ENCODE assay signal across 1 cellular context in the genomic region with DNA sequence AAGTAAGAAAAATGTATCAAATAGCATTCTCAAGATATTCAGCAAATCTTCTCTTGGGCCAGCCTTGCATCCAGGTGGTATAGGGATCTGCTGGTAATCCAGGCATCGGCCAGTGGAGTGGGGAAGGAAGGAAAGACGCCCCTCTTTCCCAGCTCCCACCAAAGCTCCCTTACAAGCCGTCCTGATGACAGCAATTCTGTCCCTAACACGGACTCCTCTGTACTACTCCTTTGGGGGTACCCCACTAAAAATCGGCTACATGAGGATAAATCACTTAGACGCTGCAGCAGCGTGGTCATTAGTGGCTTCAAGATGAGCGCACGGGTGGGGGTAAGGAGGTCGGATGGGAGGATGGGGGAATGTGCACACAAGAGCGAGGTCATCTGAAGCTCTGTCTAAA.
TF ChIP-seq lines count a peak whose summit lies in the region.

No MANE protein-coding gene starts in this region.

TF ChIP-seq in GM23338, 12 proteins besides CTCF, POLR2A, EP300 and RAD21 (continued from another document):
- TF ChIP-seq, protein P1, sequence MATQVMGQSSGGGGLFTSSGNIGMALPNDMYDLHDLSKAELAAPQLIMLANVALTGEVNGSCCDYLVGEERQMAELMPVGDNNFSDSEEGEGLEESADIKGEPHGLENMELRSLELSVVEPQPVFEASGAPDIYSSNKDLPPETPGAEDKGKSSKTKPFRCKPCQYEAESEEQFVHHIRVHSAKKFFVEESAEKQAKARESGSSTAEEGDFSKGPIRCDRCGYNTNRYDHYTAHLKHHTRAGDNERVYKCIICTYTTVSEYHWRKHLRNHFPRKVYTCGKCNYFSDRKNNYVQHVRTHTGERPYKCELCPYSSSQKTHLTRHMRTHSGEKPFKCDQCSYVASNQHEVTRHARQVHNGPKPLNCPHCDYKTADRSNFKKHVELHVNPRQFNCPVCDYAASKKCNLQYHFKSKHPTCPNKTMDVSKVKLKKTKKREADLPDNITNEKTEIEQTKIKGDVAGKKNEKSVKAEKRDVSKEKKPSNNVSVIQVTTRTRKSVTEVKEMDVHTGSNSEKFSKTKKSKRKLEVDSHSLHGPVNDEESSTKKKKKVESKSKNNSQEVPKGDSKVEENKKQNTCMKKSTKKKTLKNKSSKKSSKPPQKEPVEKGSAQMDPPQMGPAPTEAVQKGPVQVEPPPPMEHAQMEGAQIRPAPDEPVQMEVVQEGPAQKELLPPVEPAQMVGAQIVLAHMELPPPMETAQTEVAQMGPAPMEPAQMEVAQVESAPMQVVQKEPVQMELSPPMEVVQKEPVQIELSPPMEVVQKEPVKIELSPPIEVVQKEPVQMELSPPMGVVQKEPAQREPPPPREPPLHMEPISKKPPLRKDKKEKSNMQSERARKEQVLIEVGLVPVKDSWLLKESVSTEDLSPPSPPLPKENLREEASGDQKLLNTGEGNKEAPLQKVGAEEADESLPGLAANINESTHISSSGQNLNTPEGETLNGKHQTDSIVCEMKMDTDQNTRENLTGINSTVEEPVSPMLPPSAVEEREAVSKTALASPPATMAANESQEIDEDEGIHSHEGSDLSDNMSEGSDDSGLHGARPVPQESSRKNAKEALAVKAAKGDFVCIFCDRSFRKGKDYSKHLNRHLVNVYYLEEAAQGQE (IDR thresholded peaks at IDR 0.05; ENCODE audit: unreplicated experiment) = no peak
- TF ChIP-seq, protein P2, sequence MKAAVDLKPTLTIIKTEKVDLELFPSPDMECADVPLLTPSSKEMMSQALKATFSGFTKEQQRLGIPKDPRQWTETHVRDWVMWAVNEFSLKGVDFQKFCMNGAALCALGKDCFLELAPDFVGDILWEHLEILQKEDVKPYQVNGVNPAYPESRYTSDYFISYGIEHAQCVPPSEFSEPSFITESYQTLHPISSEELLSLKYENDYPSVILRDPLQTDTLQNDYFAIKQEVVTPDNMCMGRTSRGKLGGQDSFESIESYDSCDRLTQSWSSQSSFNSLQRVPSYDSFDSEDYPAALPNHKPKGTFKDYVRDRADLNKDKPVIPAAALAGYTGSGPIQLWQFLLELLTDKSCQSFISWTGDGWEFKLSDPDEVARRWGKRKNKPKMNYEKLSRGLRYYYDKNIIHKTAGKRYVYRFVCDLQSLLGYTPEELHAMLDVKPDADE (IDR thresholded peaks at IDR 0.05) = no peak
- TF ChIP-seq NANOG (IDR thresholded peaks at IDR 0.05; ENCODE audit: borderline replicate concordance) = no peak
- TF ChIP-seq POLR2AphosphoS5 (IDR thresholded peaks at IDR 0.05; ENCODE audit: low read depth) = no peak
- no peak for TF ChIP-seq ZNF114 (CRISPR knock-in tag; IDR thresholded peaks at IDR 0.05)
- TF ChIP-seq EZH2phosphoT487 (IDR thresholded peaks at IDR 0.05; ENCODE audit: unreplicated experiment) = no peak
- TF ChIP-seq STAT1 (IDR thresholded peaks at IDR 0.05; ENCODE audit: unreplicated experiment) = no peak
